In the genomic region with DNA sequence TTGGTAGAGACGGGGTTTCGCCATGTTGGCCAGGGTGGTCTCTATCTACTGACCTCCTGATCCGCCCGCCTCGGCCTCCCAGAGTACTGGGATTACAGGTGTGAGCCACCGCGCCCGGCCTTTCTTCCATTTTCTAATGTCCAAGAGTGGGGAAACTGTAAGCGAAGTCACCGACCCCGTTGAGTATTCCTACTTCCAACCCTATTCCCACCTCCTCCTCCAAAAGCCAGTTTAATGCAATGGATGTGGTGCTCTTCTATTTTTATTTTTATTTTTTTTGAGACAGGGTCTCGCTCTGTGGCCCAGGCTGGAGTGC, we compare ENCODE assay signal across 8 cellular contexts. TPM values are rescaled to one million over a fixed set of nuclear protein-coding genes. Genes with fewer than 3 reads are reported as not detected.
DNase-seq lines count a peak whose midpoint lies in the region; ATAC-seq and TF ChIP-seq lines count a peak whose summit lies in the region.

No MANE protein-coding gene starts in this region.

- H3K4me2 ChIP-seq in BLaER1 (peak overlapping the region; percentile 54), neural cell (ENCODE audit: low read length) (no peak overlapping the region)

- H3K4me3 ChIP-seq in BLaER1, result no peak overlapping the region
- peak overlapping the region; percentile 76 for H3K4me3 ChIP-seq in neural cell (ENCODE audit: low read length)

- peaks cover 16% of the 10 kb centered on the region for H3K36me3 Mint-ChIP-seq in brain

- no peak for TF ChIP-seq RAD21 in neural cell (conservative IDR thresholded peaks at IDR 0.05)

- peak overlapping the region; percentile 100 for H3K27ac Mint-ChIP-seq in brain

- H3K9me3 Mint-ChIP-seq in brain, result peaks cover 0 to 4% (median 0%) of the 10 kb centered on the region in 5 experiments

- H3K79me2 ChIP-seq in neural cell (replicated peaks; ENCODE audit: insufficient read depth, low read length), result peaks cover 6% of the 10 kb centered on the region

- H3K27ac ChIP-seq in BLaER1, result no peak overlapping the region; the same call in 1 of the 2 replicates
- H3K27ac ChIP-seq in neural cell (ENCODE audit: low read length), result peak overlapping the region; percentile 86

- H3F3A ChIP-seq in neural cell (ENCODE audit: insufficient read depth, low read length, poor library complexity, severe bottlenecking), result no peaks in the 10 kb centered on the region

- TF ChIP-seq CTCF in brain (conservative IDR thresholded peaks at IDR 0.05), result no peak
- TF ChIP-seq CTCF in neural cell (IDR thresholded peaks at IDR 0.05; ENCODE audit: poor library complexity, severe bottlenecking), result no peak

- H3K36me3 ChIP-seq in BLaER1, result peaks cover 49% of the 10 kb centered on the region
- no peaks in the 10 kb centered on the region for H3K36me3 ChIP-seq in neural cell (ENCODE audit: insufficient read depth, low read length)

- H3K9ac ChIP-seq in BLaER1 (peak overlapping the region; percentile 96; the same call in 1 of the 2 replicates), neural cell (ENCODE audit: low read length) (peak overlapping the region; percentile 85)

- H2AFZ ChIP-seq in neural cell (ENCODE audit: low read depth, low read length), result no peak overlapping the region

- peak overlapping the region; percentile 87 to 94 (median 92) for H3K4me3 Mint-ChIP-seq in brain

- no peak for TF ChIP-seq EP300 in neural cell (conservative IDR thresholded peaks at IDR 0.05; ENCODE audit: poor library complexity, severe bottlenecking)

- ATAC-seq in GM18867 (IDR thresholded peaks at IDR 0.05; ENCODE audit: unreplicated experiment), result no peak
- no peak for ATAC-seq in GM18498 (IDR thresholded peaks at IDR 0.05; ENCODE audit: unreplicated experiment)

- peaks cover 20% of the 10 kb centered on the region for H3K4me1 Mint-ChIP-seq in brain

- in situ Hi-C loops in G401 (cut with HindIII; ENCODE audit: low sequenced_read_pairs), result no loop called here

- DNase-seq in HS-27A (ENCODE audit: low read depth) (peak; percentile 11), pons (ENCODE audit: low spot score) (no peak), G401 (ENCODE audit: low spot score) (no peak)

- H3K9me2 ChIP-seq in neural cell (ENCODE audit: insufficient read depth, low read length), result no peaks in the 10 kb centered on the region

- H3K27me3 ChIP-seq in BLaER1 (no peaks in the 10 kb centered on the region), neural cell (ENCODE audit: insufficient read depth, low read depth, low read length) (no peaks in the 10 kb centered on the region)

- H3K9me3 ChIP-seq in BLaER1 (no peaks in the 10 kb centered on the region), neural cell (ENCODE audit: low read length) (no peaks in the 10 kb centered on the region)

- H3K27me3 Mint-ChIP-seq in brain, result no peaks in the 10 kb centered on the region

- H3K4me1 ChIP-seq in BLaER1, result peaks cover 28% of the 10 kb centered on the region

- peaks cover 39% of the 10 kb centered on the region for H4K20me1 ChIP-seq in BLaER1
- no peaks in the 10 kb centered on the region for H4K20me1 ChIP-seq in neural cell (ENCODE audit: insufficient read depth)

TF ChIP-seq in neural cell, 6 proteins besides CTCF, POLR2A, EP300 and RAD21:
- TF ChIP-seq EZH2 (IDR thresholded peaks at IDR 0.05; ENCODE audit: borderline replicate concordance, insufficient read depth, low read length, poor library complexity, severe bottlenecking) (no peak), SMC3 (conservative IDR thresholded peaks at IDR 0.05; ENCODE audit: poor library complexity) (no peak), POLR2AphosphoS5 (IDR thresholded peaks at IDR 0.05) (no peak), MXI1 (conservative IDR thresholded peaks at IDR 0.05; ENCODE audit: poor library complexity, severe bottlenecking) (no peak), TAF1 (IDR thresholded peaks at IDR 0.05; ENCODE audit: low read depth) (no peak), REST (IDR thresholded peaks at IDR 0.05; ENCODE audit: borderline replicate concordance) (no peak)

RNA-seq across cellular contexts. Expression of gene RNU6-9, which starts 0.4 kb away (rescaled TPM):
- polyA plus RNA-seq in brain (ENCODE audit: insufficient read depth, low read depth, low replicate concordance) (not detected), neural cell (not detected in 2 replicates)
- polyA minus RNA-seq in neural cell, result not detected in 2 replicates
- total RNA-seq in G401 (2014; rRNA removed; shearing (Covaris generic)), result not detected in 2 replicates

RNA-seq across cellular contexts. Expression of gene MED16, which starts 0.7 kb away (rescaled TPM):
- 95.1 TPM for polyA plus RNA-seq in brain (ENCODE audit: insufficient read depth, low read depth, low replicate concordance)
- 13.3 and 17.0 TPM in 2 replicates for polyA plus RNA-seq in neural cell
- 31.1 and 31.2 TPM in 2 replicates for polyA minus RNA-seq in neural cell
- total RNA-seq in G401 (2014; rRNA removed; shearing (Covaris generic)), result 51.0 and 58.7 TPM in 2 replicates

RNA-seq across cellular contexts. Expression of gene R3HDM4, which starts 19.3 kb away (rescaled TPM):
- polyA plus RNA-seq in brain (ENCODE audit: insufficient read depth, low read depth, low replicate concordance) (96.1 TPM), neural cell (51.2 and 71.8 TPM in 2 replicates)
- 41.9 and 44.6 TPM in 2 replicates for polyA minus RNA-seq in neural cell
- 12.7 and 13.9 TPM in 2 replicates for total RNA-seq in G401 (2014; rRNA removed; shearing (Covaris generic))

RNA-seq across cellular contexts. Expression of gene KISS1R, which starts 23.4 kb away (rescaled TPM):
- polyA plus RNA-seq in brain (ENCODE audit: insufficient read depth, low read depth, low replicate concordance) (0.73 TPM), neural cell (0.76 and 5.4 TPM in 2 replicates)
- 1.2 TPM in 1 of 2 replicates, not detected in the other for polyA minus RNA-seq in neural cell
- total RNA-seq in G401 (2014; rRNA removed; shearing (Covaris generic)), result 1.8 and 1.9 TPM in 2 replicates

RNA-seq across cellular contexts. Expression of gene ARID3A, which starts 32.1 kb away (rescaled TPM):
- polyA plus RNA-seq in brain (ENCODE audit: insufficient read depth, low read depth, low replicate concordance) (3.0 TPM), neural cell (5.7 and 11.4 TPM in 2 replicates)
- 14.7 and 20.5 TPM in 2 replicates for polyA minus RNA-seq in neural cell
- total RNA-seq in G401 (2014; rRNA removed; shearing (Covaris generic)), result 95.4 and 103 TPM in 2 replicates
